Comparison of ENCODE assay signal across 8 cellular contexts in the genomic region with DNA sequence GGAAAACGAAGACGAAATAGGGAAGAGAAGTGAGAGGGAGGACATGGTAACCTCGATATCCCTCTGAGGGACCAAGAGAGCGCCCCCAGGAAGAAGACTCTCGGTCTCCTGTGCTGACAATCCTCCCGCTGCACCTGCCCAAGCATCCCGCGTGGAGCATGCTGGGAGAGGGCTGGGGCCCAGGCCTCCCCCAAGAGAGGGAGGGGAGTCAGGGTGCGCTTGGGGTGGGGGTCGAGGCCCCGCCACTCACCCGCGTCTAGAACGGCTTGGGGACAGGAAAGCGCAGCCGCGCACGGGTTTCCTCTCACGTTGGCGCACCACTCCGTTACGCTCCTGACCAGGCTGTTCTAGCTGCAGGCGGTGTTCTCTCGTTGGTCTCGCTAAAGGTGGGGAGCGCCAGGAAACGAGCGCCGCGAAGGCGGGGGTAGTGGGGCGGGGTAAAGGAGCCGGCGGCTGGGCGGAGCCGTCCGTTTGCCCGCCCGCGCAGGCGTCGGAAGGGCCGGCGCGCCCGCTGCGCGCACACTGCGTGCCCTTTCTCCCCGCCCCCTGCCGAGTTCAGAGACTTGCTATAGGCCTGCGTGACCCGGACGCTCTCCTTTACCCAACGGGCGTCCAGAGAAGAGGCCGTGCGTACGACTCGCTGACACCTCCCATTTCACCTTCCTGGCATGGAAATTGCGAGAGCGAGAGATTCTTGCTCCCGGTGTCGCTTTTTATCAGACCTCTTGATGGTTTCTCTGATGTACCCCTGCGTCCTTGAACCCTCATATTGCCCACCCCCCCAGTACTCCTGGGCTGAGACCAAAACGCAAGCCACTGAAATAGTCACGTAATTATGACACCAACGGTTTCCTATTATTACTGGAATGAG. TPM values are rescaled to one million over a fixed set of nuclear protein-coding genes. Genes with fewer than 3 reads are reported as not detected.
DNase-seq lines count a peak whose midpoint lies in the region; ATAC-seq and TF ChIP-seq lines count a peak whose summit lies in the region.

A gene (minus strand): TSS at position 388 of the 871 bp plus-strand sequence. CDS start 2,888 bp downstream, outside the sequence.

- H3K4me1 Mint-ChIP-seq in activated CD4-positive, alpha-beta memory T cell treated with anti-CD3 and anti-CD28 coated beads, Interleukin-2, amount 10 ng/mL, durations not matched to agents 7 days and 5 days, result peaks cover 32% of the 10 kb centered on the region

- WGBS in lower leg skin, 2 donors, result 0 to 44% methylated on average over 22 to 68 of the region's 68 CpGs

- peak within 1 kb of the TSS; percentile 92 for H3K27ac ChIP-seq in duodenal mucosa (ENCODE audit: low read depth, low read length)

- H3K27me3 Mint-ChIP-seq in activated CD4-positive, alpha-beta memory T cell treated with anti-CD3 and anti-CD28 coated beads, Interleukin-2, amount 10 ng/mL, durations not matched to agents 7 days and 5 days, result no peaks in the 10 kb centered on the region

- TF ChIP-seq CTCF in lower leg skin (IDR thresholded peaks at IDR 0.05), result no peak

- H3K36me3 Mint-ChIP-seq in activated CD4-positive, alpha-beta memory T cell treated with anti-CD3 and anti-CD28 coated beads, Interleukin-2, amount 10 ng/mL, durations not matched to agents 7 days and 5 days (ENCODE audit: low read depth), result peaks cover 13% of the 10 kb centered on the region

- peak within 1 kb of the TSS; percentile 94 for H3K27ac Mint-ChIP-seq in activated CD4-positive, alpha-beta memory T cell treated with anti-CD3 and anti-CD28 coated beads, Interleukin-2, amount 10 ng/mL, durations not matched to agents 7 days and 5 days

- peak within 1 kb of the TSS; percentile 83 for H3K4me3 Mint-ChIP-seq in activated CD4-positive, alpha-beta memory T cell treated with anti-CD3 and anti-CD28 coated beads, Interleukin-2, amount 10 ng/mL, durations not matched to agents 7 days and 5 days

- no peak for TF ChIP-seq POLR2A in lower leg skin (IDR thresholded peaks at IDR 0.05)

- H3K9me3 ChIP-seq in duodenal mucosa (ENCODE audit: control insufficient read depth in 1 of 2, low read length in 2 of 2), result no peaks in the 10 kb centered on the region

- peaks cover 0 to 6% of the 10 kb centered on the region in 2 donors for H3K4me1 ChIP-seq in duodenal mucosa (ENCODE audit: control insufficient read depth in 1 of 2, insufficient read depth in 2 of 2, low read length in 2 of 2)

- H3K27me3 ChIP-seq in duodenal mucosa (ENCODE audit: control insufficient read depth in 1 of 2, insufficient read depth in 2 of 2, low read length in 2 of 2), result no peaks in the 10 kb centered on the region

- peak within 1 kb of the TSS; percentile 69 to 90 for H3K4me3 ChIP-seq in duodenal mucosa (ENCODE audit: low read depth in 1 of 2, low read length in 2 of 2)
- H3K4me3 ChIP-seq in lower leg skin (ENCODE audit: low read depth, poor library complexity, severe bottlenecking), result peak within 1 kb of the TSS; percentile 53

- intact Hi-C loops in lower leg skin (cut with DNase I; ENCODE audit: low total_unique reads), result no loop called here

- H3K36me3 ChIP-seq in duodenal mucosa (ENCODE audit: control insufficient read depth in 1 of 2, insufficient read depth in 2 of 2, low read length in 2 of 2), result no peaks in the 10 kb centered on the region

- POLR2A ChIA-PET in activated CD4-positive, alpha-beta memory T cell treated with anti-CD3 and anti-CD28 coated beads, Interleukin-2, amount 10 ng/mL, durations not matched to agents 7 days and 5 days (lab: Charles Lee), result interaction anchor here (0.8 to 6.5 kb wide), 3 partner anchors 25 to 144 kb away, joined by 3 to 78 read pairs (median 42); a partner anchor contains a TSS

- H3K9me3 Mint-ChIP-seq in activated CD4-positive, alpha-beta memory T cell treated with anti-CD3 and anti-CD28 coated beads, Interleukin-2, amount 10 ng/mL, durations not matched to agents 7 days and 5 days, result no peaks in the 10 kb centered on the region

- DNase-seq in CD1c-positive myeloid dendritic cell (ENCODE audit: extremely low spot score) (peak; percentile 94), NCI-H82 treated with DMSO at 0.1 percent for 48 hours (lab: John Stamatoyannopoulos, UW; ENCODE audit: unreplicated experiment) (peak; percentile 97), lower leg skin (ENCODE audit: low spot score in 2 of 2) (peak; percentile 87 to 97)
- peak; percentile 92 for DNase-seq in activated CD4-positive, alpha-beta memory T cell treated with anti-CD3 and anti-CD28 coated beads, Interleukin-2, amount 10 ng/mL, durations not matched to agents 7 days and 5 days
- DNase-seq in stimulated activated CD4-positive, alpha-beta T cell treated with anti-CD3 and anti-CD28 coated beads, Interleukin-4, amount 100 ng/mL, for 48 hours (ENCODE audit: low read depth in 2 of 2), result peak; percentile 77 to 84

- CTCF ChIA-PET in activated CD4-positive, alpha-beta memory T cell treated with anti-CD3 and anti-CD28 coated beads, Interleukin-2, amount 10 ng/mL, durations not matched to agents 7 days and 5 days (lab: Charles Lee), result no interaction called here

- peak within 1 kb of the TSS; percentile 70 to 79 for H3K9ac ChIP-seq in duodenal mucosa (ENCODE audit: low read depth in 1 of 2, low read length in 2 of 2)

- ATAC-seq in GM19438 (IDR thresholded peaks at IDR 0.05; ENCODE audit: low read depth, unreplicated experiment) (peak; percentile 95), HG03575 (IDR thresholded peaks at IDR 0.05; ENCODE audit: extremely low read depth, insufficient number of reproducible peaks, low FRiP score, unreplicated experiment) (peak; percentile 89)

RNA-seq across cellular contexts. Expression of the gene that starts here (rescaled TPM):
- 10 to 100 TPM; 34.9 to 35.5 TPM for total RNA-seq in activated CD4-positive, alpha-beta memory T cell treated with anti-CD3 and anti-CD28 coated beads, Interleukin-2, amount 10 ng/mL, durations not matched to agents 7 days and 5 days
- 10 to 100 TPM in 2 of 4 donors, 1 to 10 TPM in 2; 4.5 to 13.2 (median 9.6) TPM for total RNA-seq in lower leg skin

Comparison
In these comparisons a context has a peak if more than half of its experiments do, and no peak if none do; other contexts are left out.
1. Peak in every context shown above with its lines: DNase-seq, ATAC-seq, H3K4me3 ChIP-seq and H3K27ac ChIP-seq.